8 cellular contexts compared by ENCODE assay signal in the genomic region with DNA sequence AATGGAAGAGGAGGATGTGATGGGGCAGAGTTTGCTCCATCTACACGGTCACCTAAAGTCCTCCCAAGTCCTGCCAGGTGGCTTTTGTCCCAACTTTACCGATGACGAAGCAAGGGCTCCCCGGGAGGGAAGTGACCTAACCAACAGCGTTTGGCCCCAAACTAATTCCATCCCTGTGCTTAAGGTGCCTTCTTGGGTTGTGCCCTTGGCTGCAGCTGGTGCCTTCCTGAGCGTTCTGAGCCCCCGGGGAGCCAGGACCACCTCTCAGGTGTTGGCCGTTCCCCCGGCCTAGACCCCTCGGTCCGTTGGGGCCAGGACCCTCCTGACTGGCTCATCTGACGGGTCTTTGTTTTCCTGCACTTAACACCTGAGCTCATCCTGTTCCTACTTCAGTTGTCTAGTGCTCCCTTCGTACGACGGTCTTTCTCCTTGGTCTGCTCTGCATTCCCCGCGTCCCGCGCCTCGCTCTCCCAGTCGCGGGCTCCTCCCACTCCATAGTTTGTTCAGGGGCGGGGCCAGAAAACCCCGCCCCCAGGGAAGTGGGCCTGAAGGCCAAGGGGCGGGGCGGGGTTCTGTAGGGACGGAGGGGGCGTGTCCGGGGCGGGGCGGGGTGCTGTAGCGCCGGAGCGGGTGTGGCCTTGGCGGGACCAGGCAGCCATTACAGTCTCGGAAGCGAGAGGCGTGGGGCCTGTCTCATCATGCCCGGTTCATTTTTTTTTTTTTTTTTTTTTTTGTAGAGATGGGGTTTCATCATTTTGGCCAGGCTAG.
A peak's percentile ranks its signal among the peaks of the same experiment; 100 is the strongest.
DNase-seq lines count a peak whose midpoint lies in the region; ATAC-seq lines count a peak whose summit lies in the region.

No MANE protein-coding gene starts in this region.

- ATAC-seq in HG02763 (IDR thresholded peaks at IDR 0.05; ENCODE audit: unreplicated experiment): peak; percentile 53

- DNase-seq in EH (ENCODE audit: low read depth) (peak; percentile 92), NCI-H2196 treated with DMSO at 0.1 percent for 48 hours (lab: John Stamatoyannopoulos, UW; ENCODE audit: unreplicated experiment) (peak; percentile 65), cerebellar cortex (ENCODE audit: low spot score) (peak; percentile 79), kidney tubule cell (ENCODE audit: low spot score) (peak; percentile 75), KG1 (lab: John Stamatoyannopoulos, UW) (no peak)
- peak; percentile 90 to 97 for DNase-seq in activated CD4-positive, alpha-beta T cell treated with anti-CD3 and anti-CD28 coated beads for 24 hours (ENCODE audit: low read depth in 2 of 2)
- peak; percentile 92 to 96 for DNase-seq in stimulated activated CD4-positive, alpha-beta T cell treated with anti-CD3 and anti-CD28 coated beads, Interleukin-2, amount 100 ng/mL, for 24 hours
